ENCODE assay signal across 18 cellular contexts in the genomic region with DNA sequence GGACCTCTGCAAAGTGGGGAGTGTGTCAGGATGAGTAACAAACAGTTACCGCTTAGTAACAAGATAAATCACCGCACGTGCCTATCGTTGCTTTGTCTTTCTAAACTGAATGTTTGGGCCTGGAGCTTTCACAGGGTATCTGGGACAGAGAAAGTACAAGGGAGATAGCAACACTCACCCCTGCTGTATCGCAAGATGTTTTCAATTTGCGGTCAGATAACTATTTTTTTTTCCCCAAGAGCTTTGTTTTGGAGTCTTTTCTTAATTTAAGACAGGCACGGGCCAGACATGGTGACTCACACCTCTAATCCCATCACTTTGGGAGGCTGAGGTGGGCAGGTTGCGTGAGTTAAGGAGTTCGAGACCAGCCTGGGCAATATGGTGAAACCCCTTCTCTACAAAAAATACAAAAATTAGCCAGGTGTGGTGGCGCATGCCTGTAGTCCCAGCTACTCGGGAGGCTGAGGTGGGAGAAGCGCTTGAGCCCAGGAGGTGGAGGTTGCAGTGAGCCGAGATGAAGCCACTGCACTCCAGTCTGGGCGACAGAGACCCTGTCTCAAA.
"Had no signal": no experiment of that assay in that cellular context is flagged by ENCODE, and none has a peak within 500 bp of the region (broad histone marks: within the 10 kb centered on the region; RNA-seq: fewer than 3 reads in every experiment).

No MANE protein-coding gene starts in this region.

- H2AFZ ChIP-seq: hepatocyte had no signal

- H3K4me3 ChIP-seq: coronary artery, dorsolateral prefrontal cortex, hepatocyte, stomach, thoracic aorta had no signal

- FAIRE-seq: small intestine had no signal

- H3K27ac ChIP-seq: coronary artery, dorsolateral prefrontal cortex, hepatocyte, neutrophil, stomach, thoracic aorta had no signal

- H3K4me2 ChIP-seq: hepatocyte had no signal

- DNase-seq: central memory CD4-positive, alpha-beta T cell; dorsolateral prefrontal cortex; effector CD8-positive, alpha-beta T cell; foreskin melanocyte; head of caudate nucleus; mammary epithelial cell; nephron progenitor cell; right cardiac atrium; small intestine; stimulated activated CD4-positive, alpha-beta T cell treated with anti-CD3 and anti-CD28 coated beads, Interleukin-12 subunit alpha, Interleukin-12 subunit beta, amount 100 ng/mL, for 4 hours; stimulated activated naive CD4-positive, alpha-beta T cell; stomach; substantia nigra; trophoblast cell had no signal

- H3K9me3 ChIP-seq: neutrophil, stomach, thoracic aorta had no signal

- H3K27me3 ChIP-seq: dorsolateral prefrontal cortex, hepatocyte, stomach had no signal

- H3K36me3 ChIP-seq: neutrophil, thoracic aorta had no signal

- H3K79me2 ChIP-seq: hepatocyte had no signal
